Comparison of ENCODE assay signal across 1 cellular context in genomic region chr9:98427491-98427890, GRCh38.
TF ChIP-seq lines count a peak whose summit lies in the region.

No MANE protein-coding gene starts in this region.

TF ChIP-seq in IMR-90, 13 proteins besides CTCF, POLR2A, EP300 and RAD21 (continued from another document):
- TF ChIP-seq USF2 (IDR thresholded peaks at IDR 0.05; ENCODE audit: low read depth, low read length) (no peak), NFE2L2 (IDR thresholded peaks at IDR 0.05; ENCODE audit: low read depth, low read length) (no peak), CHD1 (IDR thresholded peaks at IDR 0.05; ENCODE audit: low read depth, low read length) (no peak), BHLHE40 (IDR thresholded peaks at IDR 0.05; ENCODE audit: low read depth, low read length) (no peak), CEBPB (IDR thresholded peaks at IDR 0.05; ENCODE audit: low read depth, low read length) (no peak)
